ENCODE assay signal across 7 cellular contexts in the genomic region with DNA sequence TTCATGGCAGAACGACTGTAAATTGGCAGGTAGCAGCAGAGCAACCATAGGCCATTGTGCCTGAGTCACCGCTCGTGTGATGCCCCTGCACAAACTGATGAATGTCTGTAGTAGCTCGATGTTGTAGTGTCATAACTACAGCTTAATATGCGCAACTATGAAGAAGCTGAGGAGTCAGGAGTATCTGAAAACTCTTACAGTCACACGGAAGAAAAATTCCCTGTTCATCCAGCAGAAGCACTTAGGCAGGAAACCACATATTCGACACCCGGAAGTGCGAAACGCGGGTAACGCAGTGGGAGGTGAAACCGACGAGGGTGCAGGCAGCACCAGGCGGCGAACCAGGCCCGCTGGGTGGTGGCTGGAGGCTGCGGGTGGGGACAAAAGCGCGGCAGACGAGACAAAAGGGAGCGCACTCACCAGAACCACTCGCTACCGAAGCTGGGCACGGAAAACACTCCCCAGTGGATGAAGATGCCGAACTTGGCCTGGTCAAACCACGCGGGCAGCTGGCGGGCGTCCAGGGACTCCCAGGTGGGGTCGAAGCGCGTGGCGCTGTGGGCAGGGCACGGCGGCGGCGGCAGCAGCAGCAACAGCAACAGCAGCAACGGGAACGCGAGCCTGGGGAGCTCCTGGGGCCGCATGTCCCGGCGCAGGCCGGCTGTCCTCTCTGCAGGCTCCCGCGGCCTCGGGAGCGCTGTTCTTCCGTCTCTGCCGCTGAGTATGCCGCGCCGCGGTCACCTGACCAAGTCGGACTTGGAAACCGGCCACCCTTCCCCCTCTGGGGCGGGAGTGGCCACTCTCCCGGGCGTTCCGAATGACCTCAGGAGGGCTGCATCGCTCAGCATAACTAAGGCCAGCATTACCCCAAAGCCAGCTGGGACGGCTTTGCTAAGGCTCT. TPM values are rescaled to one million over a fixed set of nuclear protein-coding genes. Genes with fewer than 3 reads are reported as not detected.
DNase-seq lines count a peak whose midpoint lies in the region; ATAC-seq, FAIRE-seq and TF ChIP-seq lines count a peak whose summit lies in the region.

A gene with protein sequence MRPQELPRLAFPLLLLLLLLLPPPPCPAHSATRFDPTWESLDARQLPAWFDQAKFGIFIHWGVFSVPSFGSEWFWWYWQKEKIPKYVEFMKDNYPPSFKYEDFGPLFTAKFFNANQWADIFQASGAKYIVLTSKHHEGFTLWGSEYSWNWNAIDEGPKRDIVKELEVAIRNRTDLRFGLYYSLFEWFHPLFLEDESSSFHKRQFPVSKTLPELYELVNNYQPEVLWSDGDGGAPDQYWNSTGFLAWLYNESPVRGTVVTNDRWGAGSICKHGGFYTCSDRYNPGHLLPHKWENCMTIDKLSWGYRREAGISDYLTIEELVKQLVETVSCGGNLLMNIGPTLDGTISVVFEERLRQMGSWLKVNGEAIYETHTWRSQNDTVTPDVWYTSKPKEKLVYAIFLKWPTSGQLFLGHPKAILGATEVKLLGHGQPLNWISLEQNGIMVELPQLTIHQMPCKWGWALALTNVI (minus strand): TSS at position 730 of the 901 bp plus-strand sequence. CDS start 86 bp downstream, at position 644.

- POLR2A ChIA-PET in activated CD4-positive, alpha-beta memory T cell treated with anti-CD3 and anti-CD28 coated beads for 36 hours (lab: Charles Lee) = interaction anchor here (0.7 to 1.8 kb wide), 5 partner anchors 25 to 332 kb away, joined by 4 to 7 read pairs (median 4); partner anchors contain the start of genes ADAT2, LTV1 and PEX3
- POLR2A ChIA-PET in HepG2 (lab: Yijun Ruan, JAX) = interaction anchor here (0.5 to 4.4 kb wide), 10 partner anchors 9 to 333 kb away, joined by 3 to 38 read pairs (median 4); partner anchors contain the start of genes ADAT2, LTV1 and PEX3

- no peaks in the 10 kb centered on the region for H3K9me3 ChIP-seq in HepG2 (ENCODE audit: low read length)

- no peaks in the 10 kb centered on the region for H4K20me1 ChIP-seq in HepG2 (ENCODE audit: insufficient read depth, low read length)

- ATAC-seq in GM18502 (IDR thresholded peaks at IDR 0.05; ENCODE audit: poor library complexity, unreplicated experiment) = peak; percentile 65
- ATAC-seq in HG02798 (IDR thresholded peaks at IDR 0.05; ENCODE audit: poor library complexity, unreplicated experiment) = peak; percentile 69
- ATAC-seq in HepG2 = peak; percentile 96

- peaks cover 7% of the 10 kb centered on the region for H3K36me3 Mint-ChIP-seq in activated CD4-positive, alpha-beta memory T cell treated with anti-CD3 and anti-CD28 coated beads for 36 hours

- peak within 1 kb of the TSS; percentile 78 for H3K27ac ChIP-seq in HepG2 (ENCODE audit: extremely low read length, insufficient read depth, low read length)

- H3K4me3 ChIP-seq in HepG2 (replicated peaks in 1 of 3; ENCODE audit: insufficient read depth in 1 of 3, low read depth in 2 of 3, low read length in 3 of 3) = peak within 1 kb of the TSS; percentile 64 to 87 (median 72)

- peak; percentile 32 for TF ChIP-seq CTCF in HepG2 (CRISPR knock-in tag; IDR thresholded peaks at IDR 0.05)

- no peaks in the 10 kb centered on the region for H3K9me3 Mint-ChIP-seq in activated CD4-positive, alpha-beta memory T cell treated with anti-CD3 and anti-CD28 coated beads for 36 hours

- H3K36me3 ChIP-seq in HepG2 (replicated peaks in 1 of 2; ENCODE audit: control insufficient read depth in 1 of 2, insufficient read depth in 2 of 2, low read length in 2 of 2) = peaks cover 9 to 16% of the 10 kb centered on the region in 2 experiments; a peak in 4 of 5 replicates

- CTCF ChIA-PET in activated CD4-positive, alpha-beta memory T cell treated with anti-CD3 and anti-CD28 coated beads for 36 hours (lab: Charles Lee) = interaction anchor here (0.6 to 5.6 kb wide), 9 partner anchors 9 to 502 kb away, joined by 3 to 45 read pairs (median 4); partner anchors contain the start of genes ADAT2 and PEX3
- CTCF ChIA-PET in HepG2 (lab: Yijun Ruan, JAX; ENCODE audit: low intra/inter-chr PET ratio, low total read pairs) = no interaction called here

- in situ Hi-C loops in HepG2 (cut with HindIII; ENCODE audit: extremely low pct_ligation_motif_present, low pct_unique_long_range_greater_than_20kb) = no loop called here

- H3K4me2 ChIP-seq in HepG2 (ENCODE audit: low read depth, low read length) = peak within 1 kb of the TSS; percentile 85

- H3K79me2 ChIP-seq in HepG2 (ENCODE audit: insufficient read depth, low read length) = peaks cover 34% of the 10 kb centered on the region

- H2AFZ ChIP-seq in HepG2 (ENCODE audit: low read length) = peak within 1 kb of the TSS; percentile 84

- peak; percentile 65; the same call in 1 of the 2 replicates for TF ChIP-seq RAD21 in HepG2 (CRISPR knock-in tag; IDR thresholded peaks at IDR 0.05)

- TSS peak; percentile 74 for BruUV-seq in HepG2 (replicated peaks; lab: Mats Ljungman, UMichigan)

- DNase-seq in NCI-H2196 (lab: John Stamatoyannopoulos, UW; ENCODE audit: unreplicated experiment) = peak; percentile 91
- DNase-seq in activated CD4-positive, alpha-beta memory T cell treated with anti-CD3 and anti-CD28 coated beads for 36 hours = peak; percentile 84
- DNase-seq in dermis microvascular lymphatic vessel endothelial cell (ENCODE audit: low read depth in 2 of 2) = peak; percentile 63 to 85
- peak; percentile 87 for DNase-seq in HepG2 (ENCODE audit: low spot score)
- peak; percentile 57 for DNase-seq in stimulated activated CD4-positive, alpha-beta T cell treated with anti-CD3 and anti-CD28 coated beads, Interleukin-2, amount 100 ng/mL, for 4 hours (ENCODE audit: low read depth)

- intact Hi-C loops in activated CD4-positive, alpha-beta memory T cell treated with anti-CD3 and anti-CD28 coated beads for 36 hours (cut with micrococcal nuclease) = loop anchor here (1.0 to 5.0 kb wide), 8 partner anchors 17 to 584 kb away; partner anchors contain the start of genes ADAT2, LTV1, PEX3 and SF3B5
- intact Hi-C loops in HepG2 (cut with micrococcal nuclease; ENCODE audit: unreplicated experiment) = loop anchor here (1.0 to 2.0 kb wide), 2 partner anchors 26 to 60 kb away; partner anchors contain the start of genes ADAT2 and PEX3

- H3K4me1 Mint-ChIP-seq in activated CD4-positive, alpha-beta memory T cell treated with anti-CD3 and anti-CD28 coated beads for 36 hours (ENCODE audit: low read depth) = peaks cover 28% of the 10 kb centered on the region

- peaks cover 47% of the 10 kb centered on the region for H3K4me1 ChIP-seq in HepG2 (ENCODE audit: insufficient read depth, low read length)

- peak; percentile 89 for FAIRE-seq in HepG2 (lab: Jason Lieb, UNC)

- TF ChIP-seq POLR2A in HepG2 (IDR thresholded peaks at IDR 0.05; ENCODE audit: insufficient read depth in 1 of 2, low read depth in 2 of 2, low read length in 2 of 2) = peak; percentile 96

- under 1% methylated on average over 55 of the region's 63 CpGs for WGBS in HepG2 (ENCODE audit: low lambda C conversion rate)

- peak within 1 kb of the TSS; percentile 81 for H3K9ac ChIP-seq in HepG2 (ENCODE audit: insufficient read depth, low read depth, low read length)

- TF ChIP-seq EP300 in HepG2 (IDR thresholded peaks at IDR 0.05; ENCODE audit: low read depth in 2 of 2, low read length in 2 of 2) (peak; percentile 17 to 34; a peak in 2 of 4 replicates), HepG2 (CRISPR knock-in tag; IDR thresholded peaks at IDR 0.05; ENCODE audit: borderline replicate concordance) (peak; percentile 8; the same call in 1 of the 2 replicates)

- H3K4me3 Mint-ChIP-seq in activated CD4-positive, alpha-beta memory T cell treated with anti-CD3 and anti-CD28 coated beads for 36 hours = peak within 1 kb of the TSS; percentile 91

- H3K27me3 Mint-ChIP-seq in activated CD4-positive, alpha-beta memory T cell treated with anti-CD3 and anti-CD28 coated beads for 36 hours = no peaks in the 10 kb centered on the region

- peak within 1 kb of the TSS; percentile 93 for H3K27ac Mint-ChIP-seq in activated CD4-positive, alpha-beta memory T cell treated with anti-CD3 and anti-CD28 coated beads for 36 hours

- H3K27me3 ChIP-seq in HepG2 (ENCODE audit: control insufficient read depth in 1 of 2, insufficient read depth in 2 of 2, low read length in 2 of 2) = peaks cover 2 to 6% of the 10 kb centered on the region in 2 experiments; a peak in 1 of 5 replicates

TF ChIP-seq in HepG2, 621 proteins besides CTCF, POLR2A, EP300 and RAD21 (continues in another document):
- TF ChIP-seq TBL1XR1 (IDR thresholded peaks at IDR 0.05; ENCODE audit: borderline replicate concordance, low read length, partially characterized antibody) (peak; percentile 10), MEF2D (CRISPR knock-in tag; IDR thresholded peaks at IDR 0.05) (peak; percentile 70)

RNA-seq across cellular contexts. Expression of the gene that starts here (rescaled TPM):
- total RNA-seq in activated CD4-positive, alpha-beta memory T cell treated with anti-CD3 and anti-CD28 coated beads for 36 hours = 10 to 100 TPM; 16.5 to 16.8 TPM
- total RNA-seq in dermis microvascular lymphatic vessel endothelial cell (38.8 and 41.2 TPM in 2 replicates), HepG2 (2016; rRNA removed; fragmentation: Illumina TruSeq; extraction: Trizol) (60.9 and 144 TPM in 2 replicates)
- total RNA-seq in HepG2 (2016; cell fraction: cytosol; rRNA removed; fragmentation: Illumina TruSeq; extraction: Trizol; ENCODE audit: low read depth) = 23.5 and 26.4 TPM in 2 replicates
- 55.0 and 140 TPM in 2 replicates for total RNA-seq in HepG2 (2016; cell fraction: insoluble cytoplasmic fraction; rRNA removed; fragmentation: Illumina TruSeq; extraction: Trizol)
- 36.8 and 44.6 TPM in 2 replicates for total RNA-seq in HepG2 (2016; cell fraction: membrane; rRNA removed; fragmentation: Illumina TruSeq; extraction: Trizol)
- 123 and 143 TPM in 2 replicates for total RNA-seq in HepG2 (2016; cell fraction: nucleus; rRNA removed; fragmentation: Illumina TruSeq; extraction: Trizol)
- 63.3 and 87.4 TPM in 2 replicates for polyA plus RNA-seq in HepG2 (2011; rRNA removed)
- 54.5 and 64.8 TPM in 2 replicates for polyA plus RNA-seq in HepG2 (2011; cell fraction: cytosol; rRNA removed)
- polyA plus RNA-seq in HepG2 (2011; cell fraction: nucleus; rRNA removed) = 27.1 and 30.2 TPM in 2 replicates
- polyA plus RNA-seq in HepG2 (2012) = 72.3 and 89.4 TPM in 2 replicates
- polyA plus RNA-seq in HepG2 (2016; cell fraction: cytosol; fragmentation: Illumina TruSeq; extraction: Trizol; ENCODE audit: low read depth) = 26.5 and 27.8 TPM in 2 replicates
- 56.4 and 62.4 TPM in 2 replicates for polyA plus RNA-seq in HepG2 (2016; cell fraction: insoluble cytoplasmic fraction; fragmentation: Illumina TruSeq; extraction: Trizol; ENCODE audit: low read depth)
- 30.3 and 34.9 TPM in 2 replicates for polyA plus RNA-seq in HepG2 (2016; cell fraction: membrane; fragmentation: Illumina TruSeq; extraction: Trizol; ENCODE audit: low read depth)
- polyA plus RNA-seq in HepG2 (2016; cell fraction: nucleus; fragmentation: Illumina TruSeq; extraction: Trizol; ENCODE audit: insufficient read depth, low read depth) = 188 and 199 TPM in 2 replicates
- polyA minus RNA-seq in HepG2 (2011; rRNA and poly(A)+ RNA removed; ENCODE audit: low replicate concordance) = 29.0 and 29.5 TPM in 2 replicates
- polyA minus RNA-seq in HepG2 (2011; cell fraction: cytosol; rRNA and poly(A)+ RNA removed) = 29.7 and 34.5 TPM in 2 replicates
- 28.2 and 30.0 TPM in 2 replicates for polyA minus RNA-seq in HepG2 (2011; cell fraction: nucleus; rRNA and poly(A)+ RNA removed)

Comparison
In these comparisons a context has a peak if more than half of its experiments do, and no peak if none do; other contexts are left out.
1. Peak in every context shown above with its lines: DNase-seq, ATAC-seq, H3K4me3 ChIP-seq and H3K27ac ChIP-seq.